13 cellular contexts compared by ENCODE assay signal in the genomic region with DNA sequence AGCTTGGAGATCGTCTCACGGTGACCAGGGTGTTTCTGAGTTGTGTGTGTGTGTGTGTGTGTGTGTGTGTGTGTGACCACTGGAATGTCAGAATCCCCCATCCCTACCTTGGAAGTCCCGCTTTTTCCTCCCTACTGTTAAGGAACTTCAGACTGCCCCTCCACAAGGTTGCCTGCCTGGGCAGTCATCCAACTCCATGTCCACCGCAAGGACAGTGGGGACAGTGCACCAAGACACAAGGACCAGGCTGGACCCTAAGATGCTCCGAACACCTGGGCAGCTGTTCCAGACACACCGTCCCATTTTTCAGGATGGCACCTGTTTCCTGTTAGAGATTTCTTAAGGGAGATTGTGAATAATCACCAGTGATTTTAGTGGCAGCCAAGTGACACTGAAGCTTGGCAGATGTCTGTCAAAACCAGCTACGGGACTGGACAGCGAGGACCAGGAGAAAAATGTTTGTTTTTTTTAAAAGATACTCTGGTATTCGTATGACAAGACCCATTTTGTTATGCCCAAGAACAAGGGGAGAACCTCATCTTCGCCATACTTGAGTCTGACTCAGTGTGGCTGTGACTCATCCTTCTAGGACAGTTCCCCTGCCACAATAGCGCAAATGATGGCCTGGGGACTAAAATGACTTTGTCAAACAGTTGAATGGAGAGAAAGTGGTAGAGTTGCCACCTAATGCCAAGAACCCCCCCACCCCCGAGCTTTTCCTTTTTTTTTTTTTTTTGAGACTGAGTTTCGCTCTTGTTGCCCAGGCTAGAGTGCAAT. TPM values are rescaled to one million over a fixed set of nuclear protein-coding genes. Genes with fewer than 3 reads are reported as not detected.
DNase-seq lines count a peak whose midpoint lies in the region; ATAC-seq, FAIRE-seq and TF ChIP-seq lines count a peak whose summit lies in the region.
"Had no signal": no experiment of that assay in that cellular context is flagged by ENCODE, and none has a peak within 500 bp of the region (broad histone marks: within the 10 kb centered on the region; RNA-seq: fewer than 3 reads in every experiment).

No MANE protein-coding gene starts in this region.

- WGBS in body of pancreas, 2 donors, result 71 to 75% methylated on average over 12 to 13 of the region's 13 CpGs

- H3K9me3 ChIP-seq in WERI-Rb-1 (ENCODE audit: severe bottlenecking) (no peaks in the 10 kb centered on the region), body of pancreas (no peaks in the 10 kb centered on the region)
- H3K9me3 ChIP-seq: colonic mucosa, psoas muscle had no signal

- intact Hi-C loops in body of pancreas (cut with DNase I), result no loop called here

- H3K4me1 ChIP-seq in body of pancreas, result peaks cover 7% of the 10 kb centered on the region
- H3K4me1 ChIP-seq: colonic mucosa, psoas muscle had no signal

- no peak for ATAC-seq in body of pancreas

- H3K27ac ChIP-seq in WERI-Rb-1 (no peak overlapping the region), body of pancreas (no peak overlapping the region)
- H3K27ac ChIP-seq: colonic mucosa, psoas muscle had no signal

- TF ChIP-seq POLR2A in body of pancreas (IDR thresholded peaks at IDR 0.05), result no peak

- H3K4me3 ChIP-seq in WERI-Rb-1 (ENCODE audit: low read depth, low read length) (no peak overlapping the region), body of pancreas (no peak overlapping the region)
- H3K4me3 ChIP-seq: colonic mucosa had no signal

- peak; percentile 49 for DNase-seq in stimulated activated CD4-positive, alpha-beta T cell treated with anti-CD3 and anti-CD28 coated beads, Interleukin-1b, Interleukin-23, amount 100 ng/mL, for 48 hours
- DNase-seq in stimulated activated CD4-positive, alpha-beta T cell treated with anti-CD3 and anti-CD28 coated beads, Interleukin-12 subunit alpha, Interleukin-12 subunit beta, amount 100 ng/mL, for 4 hours, result no peak
- DNase-seq in RPMI7951 (ENCODE audit: low read depth), result peak; percentile 85
- DNase-seq in glomerular visceral epithelial cell (ENCODE audit: extremely low spot score), result peak; percentile 13
- DNase-seq in urothelium cell line (ENCODE audit: low spot score), result peak; percentile 36
- no peak for DNase-seq in WERI-Rb-1
- no peak for DNase-seq in NCI-H1092 treated with DMSO at 0.1 percent for 48 hours (lab: John Stamatoyannopoulos, UW)
- DNase-seq in body of pancreas, result no peak
- DNase-seq: colonic mucosa, NCI-H1417 treated with DMSO at 0.1 percent for 48 hours had no signal

- no peak for FAIRE-seq in urothelium cell line (lab: Jason Lieb, UNC)
- FAIRE-seq: GM12891 had no signal

- H3K27me3 ChIP-seq in WERI-Rb-1 (ENCODE audit: insufficient read depth, low read depth, severe bottlenecking) (no peaks in the 10 kb centered on the region), body of pancreas (peaks cover 0 to 10% of the 10 kb centered on the region in 2 donors)

- TF ChIP-seq CTCF in WERI-Rb-1 (IDR thresholded peaks at IDR 0.05; ENCODE audit: low read depth, low read length), result no peak
- TF ChIP-seq CTCF in body of pancreas (IDR thresholded peaks at IDR 0.05), result no peak

- H3K36me3 ChIP-seq in WERI-Rb-1 (no peaks in the 10 kb centered on the region), body of pancreas (replicated peaks in 1 of 2; ENCODE audit: insufficient read depth in 1 of 2, low read depth in 2 of 2) (no peaks in the 10 kb centered on the region)
- H3K36me3 ChIP-seq: colonic mucosa had no signal

RNA-seq across cellular contexts. Expression of a gene that starts 15.5 kb away (rescaled TPM):
- not detected in 2 replicates for total RNA-seq in RPMI7951 (2014; rRNA removed; shearing (Covaris generic))
- under 1 TPM; 0.26 to 0.33 TPM for total RNA-seq in body of pancreas
- total RNA-seq: colonic mucosa, lung microvascular endothelial cell had no signal

RNA-seq across cellular contexts. Expression of a gene that starts 53.4 kb away (rescaled TPM):
- 64.3 and 84.7 TPM in 2 replicates for total RNA-seq in RPMI7951 (2014; rRNA removed; shearing (Covaris generic))
- 10 to 100 TPM; 65.4 to 68.2 TPM for total RNA-seq in body of pancreas

RNA-seq across cellular contexts. Expression of a gene that starts 59.1 kb away (rescaled TPM):
- total RNA-seq in RPMI7951 (2014; rRNA removed; shearing (Covaris generic)), result 2.1 and 2.8 TPM in 2 replicates
- total RNA-seq in body of pancreas, result 10 to 100 TPM in 1 of 2 donors, 1 to 10 TPM in 1; 1.6 to 41.5 TPM
- total RNA-seq: lung microvascular endothelial cell had no signal

Comparison
In these comparisons a context has a peak if more than half of its experiments do, and no peak if none do; other contexts are left out.
1. DNase-seq: peak in stimulated activated CD4-positive, alpha-beta T cell treated with anti-CD3 and anti-CD28 coated beads, Interleukin-1b, Interleukin-23, amount 100 ng/mL, for 48 hours (single experiment), RPMI7951 (single experiment), glomerular visceral epithelial cell (single experiment) and urothelium cell line (single experiment); none in stimulated activated CD4-positive, alpha-beta T cell treated with anti-CD3 and anti-CD28 coated beads, Interleukin-12 subunit alpha, Interleukin-12 subunit beta, amount 100 ng/mL, for 4 hours (single experiment), WERI-Rb-1 (single experiment), NCI-H1092 treated with DMSO at 0.1 percent for 48 hours (single experiment) and body of pancreas (0 of 4).